ENCODE assay signal across 8 cellular contexts in genomic region chr2:120252207-120253020, GRCh38.
DNase-seq lines count a peak whose midpoint lies in the region; ATAC-seq lines count a peak whose summit lies in the region.

Gene RALB, plus strand, starts transcription at chr2:120252852. Its CDS starts 25,813 bp downstream, at chr2:120278665.

- DNase-seq in AG08396 (ENCODE audit: low spot score): peak; percentile 99
- peak; percentile 96 for DNase-seq in NCI-H345 treated with DMSO at 0.1 percent for 48 hours (lab: John Stamatoyannopoulos, UW; ENCODE audit: unreplicated experiment)
- DNase-seq in activated CD4-positive, CD25-positive, alpha-beta regulatory T cell (lab: John Stamatoyannopoulos, UW): peak; percentile 96 to 98 (median 97)
- peak; percentile 97 for DNase-seq in central memory CD4-positive, alpha-beta T cell
- peak; percentile 97 for DNase-seq in inferior parietal cortex (ENCODE audit: extremely low spot score)
- peak; percentile 96 to 98 for DNase-seq in stimulated activated CD4-positive, alpha-beta T cell treated with anti-CD3 and anti-CD28 coated beads, Interleukin-12 subunit alpha, Interleukin-12 subunit beta, amount 100 ng/mL, for 24 hours (ENCODE audit: low read depth in 2 of 2)

- ATAC-seq in GM19023 (IDR thresholded peaks at IDR 0.05; ENCODE audit: unreplicated experiment): peak; percentile 96
- ATAC-seq in HG03280 (IDR thresholded peaks at IDR 0.05; ENCODE audit: unreplicated experiment): peak; percentile 95

Comparison
In these comparisons a context has a peak if more than half of its experiments do, and no peak if none do; other contexts are left out.
1. Peak in every context shown above with its lines: DNase-seq and ATAC-seq.